Comparison of ENCODE assay signal across 26 cellular contexts in the genomic region with DNA sequence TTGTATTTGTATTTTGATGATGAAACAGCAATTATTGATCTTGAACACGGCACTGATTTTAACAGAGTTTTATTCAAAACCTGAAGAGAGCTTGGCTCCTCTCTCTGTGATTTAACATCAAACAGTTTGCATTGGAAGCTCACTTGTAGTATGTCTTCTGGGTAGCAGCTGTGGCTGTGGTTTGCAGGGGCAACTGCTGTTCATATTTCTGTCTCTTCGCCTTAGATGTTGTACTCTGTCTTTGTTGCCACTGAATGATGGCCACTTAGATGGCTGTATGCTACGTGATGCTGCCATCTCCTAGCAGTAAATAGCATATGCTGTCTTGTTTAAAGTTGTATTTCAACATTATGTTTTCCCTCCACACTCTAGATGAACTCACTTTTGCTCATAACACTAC.
"Had no signal": no experiment of that assay in that cellular context is flagged by ENCODE, and none has a peak within 500 bp of the region (broad histone marks: within the 10 kb centered on the region; RNA-seq: fewer than 3 reads in every experiment).

No MANE protein-coding gene starts in this region.

- H3K36me3 Mint-ChIP-seq: natural killer cell; stimulated activated effector memory CD8-positive, alpha-beta T cell treated with anti-CD3 and anti-CD28 coated beads, Interleukin-12 subunit alpha, Interleukin-12 subunit beta, amount 100 ng/mL, for 72 hours; stimulated activated naive B cell treated with anti-CD40 and anti-IgM and Interleukin-4, amounts not matched to agents 10 μg/mL and 1 μg/mL and 100 μg/mL, for 72 hours had no signal

- H3K27me3 ChIP-seq: neutrophil, pancreas, right lobe of liver, sigmoid colon, stomach, thyroid gland, tibial nerve, upper lobe of left lung, vagina had no signal

- H3K9me3 ChIP-seq: neutrophil, pancreas, psoas muscle, right lobe of liver, sigmoid colon, stomach, thoracic aorta, thyroid gland, tibial nerve, upper lobe of left lung, vagina had no signal

- DNase-seq: natural killer cell; nucleus accumbens; pancreas; psoas muscle; right cardiac atrium; right lobe of liver; sigmoid colon; small intestine; stimulated activated CD4-positive, alpha-beta T cell treated with anti-CD3 and anti-CD28 coated beads, Interleukin-15, amount 100 ng/mL, for 24 hours; stimulated activated CD4-positive, alpha-beta T cell treated with anti-CD3 and anti-CD28 coated beads, Interleukin-2, amount 100 ng/mL, for 24 hours; stimulated activated CD4-positive, alpha-beta T cell treated with anti-CD3 and anti-CD28 coated beads, Interleukin-2, amount 100 ng/mL, for 48 hours; stimulated activated CD4-positive, alpha-beta T cell treated with anti-CD3 and anti-CD28 coated beads, Interleukin-4, amount 100 ng/mL, for 24 hours; stimulated activated naive B cell treated with anti-CD40 and anti-IgM and Interleukin-4, amounts not matched to agents 10 μg/mL and 1 μg/mL and 100 μg/mL, for 72 hours; stimulated activated naive CD4-positive, alpha-beta T cell treated with Interleukin-2 at 50 U/mL for 16 hours; stomach; thyroid gland; trophoblast cell; upper lobe of left lung had no signal

- FAIRE-seq: pancreas, small intestine, urothelium cell line had no signal

- ATAC-seq: natural killer cell; pancreas; psoas muscle; right cardiac atrium; right lobe of liver; stimulated activated effector memory CD8-positive, alpha-beta T cell treated with anti-CD3 and anti-CD28 coated beads, Interleukin-12 subunit alpha, Interleukin-12 subunit beta, amount 100 ng/mL, for 72 hours; stimulated activated naive B cell treated with anti-CD40 and anti-IgM and Interleukin-4, amounts not matched to agents 10 μg/mL and 1 μg/mL and 100 μg/mL, for 72 hours had no signal

- H3K36me3 ChIP-seq: neutrophil, pancreas, right lobe of liver, sigmoid colon, stomach, thoracic aorta, thyroid gland, tibial nerve, upper lobe of left lung, vagina had no signal

- H3K27ac Mint-ChIP-seq: natural killer cell; nephron; stimulated activated effector memory CD8-positive, alpha-beta T cell treated with anti-CD3 and anti-CD28 coated beads, Interleukin-12 subunit alpha, Interleukin-12 subunit beta, amount 100 ng/mL, for 72 hours; stimulated activated naive B cell treated with anti-CD40 and anti-IgM and Interleukin-4, amounts not matched to agents 10 μg/mL and 1 μg/mL and 100 μg/mL, for 72 hours; stimulated activated naive CD8-positive, alpha-beta T cell treated with anti-CD3 and anti-CD28 coated beads, Interleukin-15, Interleukin-2, amounts not matched to agents 100 ng/mL and 50 ng/mL, for 24 hours had no signal

- H3K27me3 Mint-ChIP-seq: stimulated activated naive B cell treated with anti-CD40 and anti-IgM and Interleukin-4, amounts not matched to agents 10 μg/mL and 1 μg/mL and 100 μg/mL, for 72 hours; stimulated activated naive CD8-positive, alpha-beta T cell treated with anti-CD3 and anti-CD28 coated beads, Interleukin-15, Interleukin-2, amounts not matched to agents 100 ng/mL and 50 ng/mL, for 24 hours had no signal

- H3K4me3 Mint-ChIP-seq: natural killer cell; nephron; stimulated activated effector memory CD8-positive, alpha-beta T cell treated with anti-CD3 and anti-CD28 coated beads, Interleukin-12 subunit alpha, Interleukin-12 subunit beta, amount 100 ng/mL, for 72 hours; stimulated activated naive B cell treated with anti-CD40 and anti-IgM and Interleukin-4, amounts not matched to agents 10 μg/mL and 1 μg/mL and 100 μg/mL, for 72 hours; stimulated activated naive CD8-positive, alpha-beta T cell treated with anti-CD3 and anti-CD28 coated beads, Interleukin-15, Interleukin-2, amounts not matched to agents 100 ng/mL and 50 ng/mL, for 24 hours had no signal

- H3K4me3 ChIP-seq: pancreas, psoas muscle, right lobe of liver, sigmoid colon, stomach, thoracic aorta, thyroid gland, tibial nerve, upper lobe of left lung, vagina had no signal

- H3K4me1 Mint-ChIP-seq: natural killer cell; nephron; stimulated activated effector memory CD8-positive, alpha-beta T cell treated with anti-CD3 and anti-CD28 coated beads, Interleukin-12 subunit alpha, Interleukin-12 subunit beta, amount 100 ng/mL, for 72 hours; stimulated activated naive B cell treated with anti-CD40 and anti-IgM and Interleukin-4, amounts not matched to agents 10 μg/mL and 1 μg/mL and 100 μg/mL, for 72 hours had no signal

- H3K27ac ChIP-seq: neutrophil, pancreas, psoas muscle, right lobe of liver, sigmoid colon, stomach, thoracic aorta, thyroid gland, tibial nerve, upper lobe of left lung, vagina had no signal

- H3K4me1 ChIP-seq: pancreas, psoas muscle, right lobe of liver, sigmoid colon, stomach, thyroid gland, tibial nerve, upper lobe of left lung, vagina had no signal
